Comparison of ENCODE assay signal across 15 cellular contexts in the genomic region with DNA sequence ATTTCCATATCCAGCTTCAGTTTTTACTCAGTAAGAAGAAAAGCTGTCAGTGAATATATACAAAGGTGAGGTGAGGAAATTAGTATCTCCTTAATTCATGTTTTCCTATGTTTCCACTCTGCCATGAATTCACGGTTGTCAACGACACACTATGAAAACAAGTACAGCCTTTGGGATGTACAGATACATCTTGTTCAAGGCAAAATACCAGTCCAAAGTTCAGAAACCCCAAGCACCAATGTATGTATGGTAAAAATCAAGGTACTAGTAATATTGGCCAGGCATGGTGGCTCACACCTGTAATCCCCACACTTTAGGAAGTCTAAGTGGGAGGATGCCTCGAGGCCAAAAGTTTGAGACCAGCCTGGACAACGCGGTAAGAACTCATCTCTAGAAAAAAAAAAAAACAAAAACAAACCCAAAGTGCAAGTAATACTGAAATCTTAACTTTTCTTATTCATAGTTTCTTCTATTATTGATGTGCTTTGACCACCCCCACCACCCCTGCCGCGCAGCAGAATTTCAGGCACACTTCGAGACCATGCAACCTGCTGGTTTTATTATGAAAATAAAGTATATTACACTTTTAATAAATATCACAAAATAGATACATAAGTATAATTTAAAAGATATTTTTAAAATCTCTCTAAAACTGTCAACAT. TPM values are rescaled to one million over a fixed set of nuclear protein-coding genes. Genes with fewer than 3 reads are reported as not detected.
DNase-seq lines count a peak whose midpoint lies in the region; ATAC-seq and TF ChIP-seq lines count a peak whose summit lies in the region.
"Had no signal": no experiment of that assay in that cellular context is flagged by ENCODE, and none has a peak within 500 bp of the region (broad histone marks: within the 10 kb centered on the region; RNA-seq: fewer than 3 reads in every experiment).

No MANE protein-coding gene starts in this region.

- 88% methylated on average over 8 of the region's 8 CpGs for WGBS in esophagus muscularis mucosa

- H3K27me3 ChIP-seq in esophagus muscularis mucosa, result no peaks in the 10 kb centered on the region
- H3K27me3 ChIP-seq: BE2C, ovary, tibial nerve had no signal

- H3K27me3 Mint-ChIP-seq in stimulated activated naive CD8-positive, alpha-beta T cell treated with anti-CD3 and anti-CD28 coated beads, Interleukin-15, Interleukin-2, amounts not matched to agents 100 ng/mL and 50 ng/mL, for 24 hours, result no peaks in the 10 kb centered on the region
- H3K27me3 Mint-ChIP-seq in activated CD4-positive, alpha-beta memory T cell treated with anti-CD3 and anti-CD28 coated beads, Interleukin-2, amount 10 ng/mL, durations not matched to agents 7 days and 5 days, result no peaks in the 10 kb centered on the region
- no peaks in the 10 kb centered on the region for H3K27me3 Mint-ChIP-seq in HFFc6 (ENCODE audit: insufficient read depth)

- peak overlapping the region; percentile 45 for H3K4me3 Mint-ChIP-seq in stimulated activated naive CD8-positive, alpha-beta T cell treated with anti-CD3 and anti-CD28 coated beads, Interleukin-15, Interleukin-2, amounts not matched to agents 100 ng/mL and 50 ng/mL, for 24 hours
- H3K4me3 Mint-ChIP-seq in activated CD4-positive, alpha-beta memory T cell treated with anti-CD3 and anti-CD28 coated beads, Interleukin-2, amount 10 ng/mL, durations not matched to agents 7 days and 5 days, result peak overlapping the region; percentile 59
- H3K4me3 Mint-ChIP-seq in HFFc6, result no peak overlapping the region

- peaks cover 16% of the 10 kb centered on the region for H3K36me3 Mint-ChIP-seq in stimulated activated naive CD8-positive, alpha-beta T cell treated with anti-CD3 and anti-CD28 coated beads, Interleukin-15, Interleukin-2, amounts not matched to agents 100 ng/mL and 50 ng/mL, for 24 hours (ENCODE audit: low read depth)
- peaks cover 36% of the 10 kb centered on the region for H3K36me3 Mint-ChIP-seq in activated CD4-positive, alpha-beta memory T cell treated with anti-CD3 and anti-CD28 coated beads, Interleukin-2, amount 10 ng/mL, durations not matched to agents 7 days and 5 days (ENCODE audit: low read depth)
- H3K36me3 Mint-ChIP-seq in HFFc6 (ENCODE audit: low read depth), result peaks cover 14% of the 10 kb centered on the region; the same call in 1 of the 2 replicates

- DNase-seq in stimulated activated naive CD8-positive, alpha-beta T cell treated with anti-CD3 and anti-CD28 coated beads, Interleukin-15, Interleukin-2, amounts not matched to agents 100 U/mL and 50 U/mL, for 24 hours, result no peak
- no peak for DNase-seq in activated CD4-positive, alpha-beta memory T cell treated with anti-CD3 and anti-CD28 coated beads, Interleukin-2, amount 10 ng/mL, durations not matched to agents 7 days and 5 days
- DNase-seq in esophagus muscularis mucosa (ENCODE audit: extremely low spot score), result peak; percentile 57
- no peak for DNase-seq in HFFc6
- DNase-seq: BE2C; foreskin fibroblast; MV-4-11; OCI-M1; ovary; stimulated activated CD4-positive, alpha-beta T cell treated with anti-CD3 and anti-CD28 coated beads, Interleukin-4, amount 100 ng/mL, for 1 hour had no signal

- H3K4me3 ChIP-seq in esophagus muscularis mucosa, result no peak overlapping the region
- H3K4me3 ChIP-seq: ovary, tibial nerve had no signal

- no peak for ATAC-seq in stimulated activated naive CD8-positive, alpha-beta T cell treated with anti-CD3 and anti-CD28 coated beads, Interleukin-15, Interleukin-2, amounts not matched to agents 100 U/mL and 50 U/mL, for 24 hours
- no peak for ATAC-seq in HG03196 (IDR thresholded peaks at IDR 0.05; ENCODE audit: unreplicated experiment)
- ATAC-seq in HG03565 (IDR thresholded peaks at IDR 0.05; ENCODE audit: unreplicated experiment), result no peak
- ATAC-seq: left lobe of liver had no signal

- H3K27ac Mint-ChIP-seq in stimulated activated naive CD8-positive, alpha-beta T cell treated with anti-CD3 and anti-CD28 coated beads, Interleukin-15, Interleukin-2, amounts not matched to agents 100 ng/mL and 50 ng/mL, for 24 hours, result peak overlapping the region; percentile 73
- peak overlapping the region; percentile 63 for H3K27ac Mint-ChIP-seq in activated CD4-positive, alpha-beta memory T cell treated with anti-CD3 and anti-CD28 coated beads, Interleukin-2, amount 10 ng/mL, durations not matched to agents 7 days and 5 days
- no peak overlapping the region for H3K27ac Mint-ChIP-seq in HFFc6

- POLR2A ChIA-PET in activated CD4-positive, alpha-beta memory T cell treated with anti-CD3 and anti-CD28 coated beads, Interleukin-2, amount 10 ng/mL, durations not matched to agents 7 days and 5 days (lab: Charles Lee), result interaction anchor here (3.2 to 10.8 kb wide), 3 partner anchors 10 to 21 kb away, joined by 10 to 134 read pairs (median 41); no protein-coding TSS in a partner anchor

- intact Hi-C loops in esophagus muscularis mucosa (cut with DNase I), result no loop called here

- no peak for TF ChIP-seq EP300 in esophagus muscularis mucosa (IDR thresholded peaks at IDR 0.05)

- H3K4me1 Mint-ChIP-seq in stimulated activated naive CD8-positive, alpha-beta T cell treated with anti-CD3 and anti-CD28 coated beads, Interleukin-15, Interleukin-2, amounts not matched to agents 100 ng/mL and 50 ng/mL, for 24 hours (ENCODE audit: low read depth), result peaks cover 75% of the 10 kb centered on the region
- H3K4me1 Mint-ChIP-seq in activated CD4-positive, alpha-beta memory T cell treated with anti-CD3 and anti-CD28 coated beads, Interleukin-2, amount 10 ng/mL, durations not matched to agents 7 days and 5 days, result peaks cover 59% of the 10 kb centered on the region
- H3K4me1 Mint-ChIP-seq in HFFc6 (ENCODE audit: low read depth), result peaks cover 39% of the 10 kb centered on the region

- H3K9me3 Mint-ChIP-seq in stimulated activated naive CD8-positive, alpha-beta T cell treated with anti-CD3 and anti-CD28 coated beads, Interleukin-15, Interleukin-2, amounts not matched to agents 100 ng/mL and 50 ng/mL, for 24 hours, result no peaks in the 10 kb centered on the region
- no peaks in the 10 kb centered on the region for H3K9me3 Mint-ChIP-seq in activated CD4-positive, alpha-beta memory T cell treated with anti-CD3 and anti-CD28 coated beads, Interleukin-2, amount 10 ng/mL, durations not matched to agents 7 days and 5 days
- H3K9me3 Mint-ChIP-seq in HFFc6, result no peaks in the 10 kb centered on the region

- no peak for TF ChIP-seq CTCF in esophagus muscularis mucosa (IDR thresholded peaks at IDR 0.05)
- no peak for TF ChIP-seq CTCF in HFFc6 (IDR thresholded peaks at IDR 0.05)

- H3K9me3 ChIP-seq in esophagus muscularis mucosa, result no peaks in the 10 kb centered on the region
- H3K9me3 ChIP-seq: BE2C, ovary, tibial nerve had no signal

- TF ChIP-seq POLR2A in esophagus muscularis mucosa (IDR thresholded peaks at IDR 0.05; ENCODE audit: low read depth), result no peak

- H3K4me1 ChIP-seq in esophagus muscularis mucosa, result peaks cover 49 to 77% (median 73%) of the 10 kb centered on the region in 4 donors
- H3K4me1 ChIP-seq: BE2C had no signal

- H3K36me3 ChIP-seq in esophagus muscularis mucosa, result no peaks in the 10 kb centered on the region
- H3K36me3 ChIP-seq: BE2C, ovary, tibial nerve had no signal

- peak overlapping the region; percentile 37 to 100 (median 97) for H3K27ac ChIP-seq in esophagus muscularis mucosa (replicated peaks in 1 of 4)
- H3K27ac ChIP-seq: ovary, tibial nerve had no signal

- CTCF ChIA-PET in activated CD4-positive, alpha-beta memory T cell treated with anti-CD3 and anti-CD28 coated beads, Interleukin-2, amount 10 ng/mL, durations not matched to agents 7 days and 5 days (lab: Charles Lee), result no interaction called here

RNA-seq across cellular contexts. Expression of gene ESYT2, which starts 3.5 kb away (rescaled TPM):
- 100 to 1,000 TPM; 128 to 133 TPM for total RNA-seq in activated CD4-positive, alpha-beta memory T cell treated with anti-CD3 and anti-CD28 coated beads, Interleukin-2, amount 10 ng/mL, durations not matched to agents 7 days and 5 days
- 100 to 1,000 TPM; 166 to 235 (median 202) TPM for total RNA-seq in esophagus muscularis mucosa
- 10 to 100 TPM; 46.1 to 57.8 (median 52.5) TPM for total RNA-seq in HFFc6 (2021; fragmentation: NEBNext Ultra II Directional; extraction: Animal tissue kit (Norgen Biotek cat#: 25700))

RNA-seq across cellular contexts. Expression of gene DYNC2I1, which starts 30.6 kb away (rescaled TPM):
- total RNA-seq in activated CD4-positive, alpha-beta memory T cell treated with anti-CD3 and anti-CD28 coated beads, Interleukin-2, amount 10 ng/mL, durations not matched to agents 7 days and 5 days, result 10 to 100 TPM; 12.2 to 16.1 TPM
- total RNA-seq in esophagus muscularis mucosa, result 10 to 100 TPM; 18.3 to 32.0 (median 24.9) TPM
- 1 to 10 TPM; 6.5 to 9.0 (median 7.7) TPM for total RNA-seq in HFFc6 (2021; fragmentation: NEBNext Ultra II Directional; extraction: Animal tissue kit (Norgen Biotek cat#: 25700))
